1 cellular context compared by ENCODE assay signal in genomic region chr15:101006931-101007687, GRCh38.
TF ChIP-seq lines count a peak whose summit lies in the region.

No MANE protein-coding gene starts in this region.

TF ChIP-seq in HepG2, 621 proteins besides CTCF, POLR2A, EP300 and RAD21 (continued from another document and continues in another):
- TF ChIP-seq ZBTB40 (IDR thresholded peaks at IDR 0.05) (no peak), ZBTB40 (CRISPR knock-in tag; IDR thresholded peaks at IDR 0.05) (0 out of 2 replicates have a peak, but pooled peaks have one; percentile 33), ZNF317 (CRISPR knock-in tag; IDR thresholded peaks at IDR 0.05) (0 out of 2 replicates have a peak, but pooled peaks have one; percentile 21), ZNF772 (CRISPR knock-in tag; IDR thresholded peaks at IDR 0.05) (0 out of 2 replicates have a peak, but pooled peaks have one; percentile 23), ARID4A (CRISPR knock-in tag; IDR thresholded peaks at IDR 0.05; ENCODE audit: borderline replicate concordance) (0 out of 2 replicates have a peak, but pooled peaks have one; percentile 7), ZBTB33 (CRISPR knock-in tag; IDR thresholded peaks at IDR 0.05) (peak; percentile 66), HMGXB4 (CRISPR knock-in tag; IDR thresholded peaks at IDR 0.05; ENCODE audit: borderline replicate concordance in 1 of 2, low read depth in 1 of 2) (peak in 1 of 2 experiments; percentile 54; a peak in 1 of 4 replicates), ZBTB44 (CRISPR knock-in tag; IDR thresholded peaks at IDR 0.05) (no peak), SP5 (CRISPR knock-in tag; IDR thresholded peaks at IDR 0.05; ENCODE audit: borderline replicate concordance, low read depth) (peak; percentile 35; the same call in 1 of the 2 replicates), SMC3 (IDR thresholded peaks at IDR 0.05; ENCODE audit: low read length) (peak; percentile 81), SIN3B (IDR thresholded peaks at IDR 0.05; ENCODE audit: low read length) (0 out of 2 replicates have a peak, but pooled peaks have one; percentile 39), MED1 (CRISPR knock-in tag; IDR thresholded peaks at IDR 0.05) (no peak), HMGXB3 (CRISPR knock-in tag; IDR thresholded peaks at IDR 0.05; ENCODE audit: borderline replicate concordance) (no peak), AKAP8 (CRISPR knock-in tag; IDR thresholded peaks at IDR 0.05) (no peak), ZNF224 (CRISPR knock-in tag; IDR thresholded peaks at IDR 0.05) (peak; percentile 34; the same call in 1 of the 2 replicates), ZNF124 (CRISPR knock-in tag; IDR thresholded peaks at IDR 0.05) (0 out of 2 replicates have a peak, but pooled peaks have one; percentile 21), TFDP2 (CRISPR knock-in tag; IDR thresholded peaks at IDR 0.05) (0 out of 2 replicates have a peak, but pooled peaks have one; percentile 26), FOXC1 (CRISPR knock-in tag; IDR thresholded peaks at IDR 0.05; ENCODE audit: borderline replicate concordance) (0 out of 2 replicates have a peak, but pooled peaks have one; percentile 16), ZNF12 (CRISPR knock-in tag; IDR thresholded peaks at IDR 0.05) (peak; percentile 91), ZNF546 (CRISPR knock-in tag; conservative IDR thresholded peaks at IDR 0.05) (0 out of 2 replicates have a peak, but pooled peaks have one; percentile 21), STAG1 (CRISPR knock-in tag; IDR thresholded peaks at IDR 0.05) (peak; percentile 89), LCORL (IDR thresholded peaks at IDR 0.05) (no peak), LCORL (CRISPR knock-in tag; IDR thresholded peaks at IDR 0.05) (peak; percentile 68; the same call in 1 of the 2 replicates), TFAP4 (IDR thresholded peaks at IDR 0.05; ENCODE audit: borderline replicate concordance, low read depth) (peak; percentile 15; the same call in 1 of the 2 replicates), PHF21A (CRISPR knock-in tag; IDR thresholded peaks at IDR 0.05) (peak; percentile 50; the same call in 1 of the 2 replicates), KDM2A (CRISPR knock-in tag; IDR thresholded peaks at IDR 0.05; ENCODE audit: borderline replicate concordance, low read depth) (peak; percentile 55; the same call in 1 of the 2 replicates)
